In genomic region chr1:210321552-210321951, GRCh38 we compare ENCODE assay signal across 19 cellular contexts. TPM values are rescaled to one million over a fixed set of nuclear protein-coding genes. Genes with fewer than 3 reads are reported as not detected.
DNase-seq lines count a peak whose midpoint lies in the region; ATAC-seq, FAIRE-seq and TF ChIP-seq lines count a peak whose summit lies in the region.
"Had no signal": no experiment of that assay in that cellular context is flagged by ENCODE, and none has a peak within 500 bp of the region (broad histone marks: within the 10 kb centered on the region; RNA-seq: fewer than 3 reads in every experiment).

No MANE protein-coding gene starts in this region.

- H3K27me3 ChIP-seq in H1 (replicated peaks in 1 of 4; ENCODE audit: control insufficient read depth in 3 of 4, extremely low read depth in 1 of 4, insufficient read depth in 3 of 4, low read length in 3 of 4) (peaks cover 0 to 1% (median 0%) of the 10 kb centered on the region in 4 experiments; a peak in 1 of 7 replicates), neuronal stem cell (ENCODE audit: control insufficient read depth in 3 of 3, insufficient read depth in 3 of 3, low read depth in 1 of 3, low read length in 3 of 3) (no peaks in the 10 kb centered on the region), gastrocnemius medialis (no peaks in the 10 kb centered on the region)
- H3K27me3 ChIP-seq: pancreas had no signal

- H3K18ac ChIP-seq in H1 (ENCODE audit: extremely low read depth, low read length) (no peak overlapping the region), neuronal stem cell (ENCODE audit: low read length) (no peak overlapping the region)

- no peak for TF ChIP-seq CTCF in H1 (IDR thresholded peaks at IDR 0.05; ENCODE audit: control extremely low read depth in 1 of 3, insufficient read depth in 1 of 3, low read depth in 1 of 3, low read length in 3 of 3)
- no peak for TF ChIP-seq CTCF in gastrocnemius medialis (IDR thresholded peaks at IDR 0.05 in 4 of 5, conservative IDR thresholded peaks at IDR 0.05 in 1 of 5)
- TF ChIP-seq CTCF in mucosa of descending colon (IDR thresholded peaks at IDR 0.05) = no peak

- H2AK5ac ChIP-seq in H1 (ENCODE audit: low read depth, low read length) (no peak overlapping the region), neuronal stem cell (ENCODE audit: low read depth, low read length) (no peak overlapping the region)

- CTCF ChIA-PET in H1 (lab: Charles Lee; ENCODE audit: partially characterized antibody) = interaction anchor here (0.6 to 1.2 kb wide), 2 partner anchors 48 to 53 kb away, joined by 3 read pairs; no protein-coding TSS in a partner anchor

- no peaks in the 10 kb centered on the region for H3K79me2 ChIP-seq in H1 (ENCODE audit: control insufficient read depth in 1 of 2, insufficient read depth in 2 of 2, low read length in 2 of 2)

- POLR2A ChIA-PET in H1 (lab: Charles Lee; ENCODE audit: partially characterized antibody) = no interaction called here

- H2BK20ac ChIP-seq in H1 (ENCODE audit: low read length) = no peak overlapping the region

- H4K20me1 ChIP-seq in H1 (replicated peaks in 1 of 2; ENCODE audit: control insufficient read depth in 1 of 2, insufficient read depth in 2 of 2, low read length in 2 of 2) = no peaks in the 10 kb centered on the region

- H2AFZ ChIP-seq in H1 (ENCODE audit: low read length) (peak overlapping the region; percentile 71; the same call in 1 of the 2 replicates), neuronal stem cell (ENCODE audit: low read length) (peak overlapping the region; percentile 40)

- H3K36me3 ChIP-seq in H1 (ENCODE audit: control insufficient read depth in 2 of 4, insufficient read depth in 4 of 4, low read length in 3 of 4) (no peaks in the 10 kb centered on the region), neuronal stem cell (replicated peaks in 1 of 2; ENCODE audit: control insufficient read depth in 2 of 2, insufficient read depth in 2 of 2, low read length in 2 of 2) (no peaks in the 10 kb centered on the region), gastrocnemius medialis (no peaks in the 10 kb centered on the region), mucosa of descending colon (ENCODE audit: low read depth) (no peaks in the 10 kb centered on the region)
- H3K36me3 ChIP-seq: brain microvascular endothelial cell, pancreas had no signal

- no peaks in the 10 kb centered on the region for H3K79me1 ChIP-seq in H1 (ENCODE audit: low read depth, low read length)
- no peaks in the 10 kb centered on the region for H3K79me1 ChIP-seq in neuronal stem cell (ENCODE audit: low read depth, low read length)

- DNase-seq in EH (ENCODE audit: low read depth) (peak; percentile 36), RPMI7951 (ENCODE audit: low read depth) (peak; percentile 58), H1 (ENCODE audit: low read depth in 1 of 2, low spot score in 2 of 2) (no peak), neuronal stem cell (ENCODE audit: low spot score) (no peak), gastrocnemius medialis (no peak), mucosa of descending colon (no peak), caudate nucleus (lab: John Stamatoyannopoulos, UW) (no peak)
- DNase-seq: activated CD8-positive, alpha-beta memory T cell treated with anti-CD3 and anti-CD28 coated beads, Interleukin-2, amount 50 U/mL, for 4 hours; activated naive CD8-positive, alpha-beta T cell treated with anti-CD3 and anti-CD28 coated beads, Interleukin-2, amount 50 U/mL, for 24 hours; brain microvascular endothelial cell; cortex of kidney; H9; naive B cell; NCI-H1092; pancreas; SIG-M5 had no signal

- intact Hi-C loops in gastrocnemius medialis (cut with DNase I; ENCODE audit: low total_unique reads) (no loop called here), mucosa of descending colon (cut with DNase I, micrococcal nuclease) (no loop called here)

- no peak for TF ChIP-seq EP300 in H1 (IDR thresholded peaks at IDR 0.05; ENCODE audit: borderline replicate concordance in 1 of 2, low read depth in 2 of 2, low read length in 2 of 2)

- H3K23ac ChIP-seq in H1 (ENCODE audit: insufficient read length) = no peak overlapping the region
- no peak overlapping the region for H3K23ac ChIP-seq in neuronal stem cell (ENCODE audit: low read depth, low read length, poor library complexity)

- H4K8ac ChIP-seq in H1 (ENCODE audit: extremely low read depth, insufficient read depth, low read length) (no peak overlapping the region), neuronal stem cell (ENCODE audit: low read depth, low read length) (no peak overlapping the region)

- ATAC-seq in gastrocnemius medialis (no peak), mucosa of descending colon (no peak)
- ATAC-seq: activated naive CD8-positive, alpha-beta T cell treated with anti-CD3 and anti-CD28 coated beads, Interleukin-2, amount 50 U/mL, for 24 hours; pancreas; sciatic nerve had no signal

- no peak for FAIRE-seq in H1 (lab: Jason Lieb, UNC)
- FAIRE-seq: endometrium, GM12891, pancreas had no signal

- no peak overlapping the region for H2BK120ac ChIP-seq in H1 (replicated peaks; ENCODE audit: low read depth, low read length)
- no peak overlapping the region for H2BK120ac ChIP-seq in neuronal stem cell (ENCODE audit: low read depth, low read length)

- no peak overlapping the region for H3K4ac ChIP-seq in H1 (replicated peaks; ENCODE audit: insufficient read length, low read depth, low read length)
- no peak overlapping the region for H3K4ac ChIP-seq in neuronal stem cell (ENCODE audit: low read length)

- H3K27ac ChIP-seq in H1 (ENCODE audit: low read depth, low read length) (no peak overlapping the region), neuronal stem cell (replicated peaks; ENCODE audit: low read length) (no peak overlapping the region), gastrocnemius medialis (no peak overlapping the region), caudate nucleus (ENCODE audit: low read depth, low read length) (no peak overlapping the region)
- H3K27ac ChIP-seq: brain microvascular endothelial cell, pancreas had no signal

- H2BK15ac ChIP-seq in H1 (ENCODE audit: low read length) (no peak overlapping the region), neuronal stem cell (ENCODE audit: low read length) (no peak overlapping the region)

- H2BK5ac ChIP-seq in H1 (ENCODE audit: low read depth, low read length) (peak overlapping the region; percentile 60; the same call in 1 of the 2 replicates), neuronal stem cell (ENCODE audit: low read length) (no peak overlapping the region)

- no peaks in the 10 kb centered on the region for H3K9me3 ChIP-seq in H1 (ENCODE audit: insufficient read depth in 2 of 2, low read depth in 1 of 2, low read length in 1 of 2)
- peaks cover 3 to 7% of the 10 kb centered on the region in 2 donors for H3K9me3 ChIP-seq in neuronal stem cell (replicated peaks in 1 of 2; ENCODE audit: control insufficient read depth in 2 of 2, insufficient read depth in 1 of 2, low read depth in 1 of 2, low read length in 2 of 2)
- no peaks in the 10 kb centered on the region for H3K9me3 ChIP-seq in gastrocnemius medialis
- no peaks in the 10 kb centered on the region for H3K9me3 ChIP-seq in mucosa of descending colon
- H3K9me3 ChIP-seq: pancreas had no signal

- H3K4me1 ChIP-seq in H1 (replicated peaks in 1 of 4; ENCODE audit: control insufficient read depth in 3 of 4, insufficient read depth in 4 of 4, low read length in 3 of 4) (no peaks in the 10 kb centered on the region), neuronal stem cell (ENCODE audit: control insufficient read depth in 2 of 2, insufficient read depth in 1 of 2, low read depth in 1 of 2, low read length in 2 of 2) (peaks cover 0 to 5% of the 10 kb centered on the region in 2 donors), gastrocnemius medialis (no peaks in the 10 kb centered on the region), mucosa of descending colon (ENCODE audit: low read depth) (no peaks in the 10 kb centered on the region)
- H3K4me1 ChIP-seq: pancreas had no signal

- H4K5ac ChIP-seq in H1 (ENCODE audit: insufficient read length, low read depth, low read length) = no peak overlapping the region

- in situ Hi-C loops in gastrocnemius medialis (cut with MboI; ENCODE audit: low sequenced_read_pairs in 4 of 4) = loop anchor here (25.0 kb wide), 1 partner anchor 459 kb away; no protein-coding TSS in a partner anchor

- no peak overlapping the region for H3K4me2 ChIP-seq in H1 (ENCODE audit: insufficient read depth in 1 of 2, low read depth in 2 of 2, low read length in 2 of 2)
- no peak overlapping the region for H3K4me2 ChIP-seq in neuronal stem cell (ENCODE audit: insufficient read depth, low read length, poor library complexity, severe bottlenecking)

- H2BK12ac ChIP-seq in H1 (ENCODE audit: low read depth, low read length) (no peak overlapping the region), neuronal stem cell (ENCODE audit: low read length) (no peak overlapping the region)

- WGBS in H1 (ENCODE audit: extremely low coverage in 1 of 2, insufficient coverage in 1 of 2, insufficient read length in 1 of 2, insufficient replicate concordance in 2 of 2, low coverage in 1 of 2, low lambda C conversion rate in 2 of 2, missing lambda C conversion rate in 1 of 2), 2 experiments = 90% methylated on average over 8 of the region's 8 CpGs; no CpG with 5 or more reads in 1 of the 2 experiments
- no CpG with 5 or more reads among the region's 8 CpGs for WGBS in neuronal stem cell (ENCODE audit: extremely low coverage in 2 of 2, insufficient read length in 2 of 2, insufficient replicate concordance in 1 of 2), 2 donors

- H3K14ac ChIP-seq in H1 (ENCODE audit: insufficient read length) (no peak overlapping the region), neuronal stem cell (ENCODE audit: low read length) (no peak overlapping the region)

- no peaks in the 10 kb centered on the region for H3K23me2 ChIP-seq in H1 (ENCODE audit: low read depth, low read length)

- no peak for TF ChIP-seq RAD21 in H1 (IDR thresholded peaks at IDR 0.05 in 1 of 2, conservative IDR thresholded peaks at IDR 0.05 in 1 of 2; ENCODE audit: low read depth in 2 of 2, low read length in 2 of 2)

- H4K91ac ChIP-seq in H1 (replicated peaks; ENCODE audit: insufficient read length, low read length) (no peak overlapping the region), neuronal stem cell (ENCODE audit: low read depth, low read length, poor library complexity) (no peak overlapping the region)

- no peak overlapping the region for H3K4me3 ChIP-seq in H1 (ENCODE audit: extremely low read depth in 1 of 4, insufficient read depth in 2 of 4, low read depth in 3 of 4, low read length in 4 of 4)
- no peak overlapping the region for H3K4me3 ChIP-seq in neuronal stem cell (ENCODE audit: low read length in 2 of 2)
- H3K4me3 ChIP-seq in gastrocnemius medialis = no peak overlapping the region
- H3K4me3 ChIP-seq in mucosa of descending colon = no peak overlapping the region
- H3K4me3 ChIP-seq: pancreas had no signal

- TF ChIP-seq POLR2A in H1 (IDR thresholded peaks at IDR 0.05; ENCODE audit: control extremely low read depth in 1 of 2, low read depth in 2 of 2, low read length in 2 of 2) = no peak
- TF ChIP-seq POLR2A in gastrocnemius medialis (IDR thresholded peaks at IDR 0.05) = no peak

- H3K9ac ChIP-seq in H1 (replicated peaks in 1 of 4; ENCODE audit: extremely low read depth in 1 of 4, low read depth in 3 of 4, low read length in 3 of 4) = no peak overlapping the region
- H3K9ac ChIP-seq in neuronal stem cell (ENCODE audit: low read depth, low read length, poor library complexity) = no peak overlapping the region

- H3K56ac ChIP-seq in H1 (replicated peaks; ENCODE audit: insufficient read length, low read depth, low read length) = no peak overlapping the region

RNA-seq across cellular contexts. Expression of gene HHAT, which starts 7.2 kb away (rescaled TPM):
- total RNA-seq in RPMI7951 (2014; rRNA removed; shearing (Covaris generic)) = 3.1 and 4.2 TPM in 2 replicates
- total RNA-seq in H1 (2021; fragmentation: NEBNext Ultra II Directional; extraction: Animal tissue kit (Norgen Biotek cat#: 25700)) = 0.15 and 0.27 TPM in 2 replicates
- polyA plus RNA-seq in H1 (2011; rRNA removed) = 0.51 and 0.74 TPM in 2 replicates
- 0.28 TPM for polyA plus RNA-seq in H1 (2011; cell fraction: cytosol; rRNA removed)
- polyA plus RNA-seq in H1 (2011; cell fraction: nucleus; rRNA removed) = 0.43 TPM
- polyA plus RNA-seq in H1 (2012, experiment 1 of 2) = 0.16 to 0.32 TPM (median 0.17 TPM) in 4 replicates
- 0.17 TPM for polyA plus RNA-seq in H1 (2012, experiment 2 of 2)
- polyA plus RNA-seq in H1 (2013, experiment 1 of 2) = 0.18 TPM
- 0.18 TPM for polyA plus RNA-seq in H1 (2013, experiment 2 of 2)
- 0.50 and 1.2 TPM in 2 replicates for polyA minus RNA-seq in H1 (2011; rRNA and poly(A)+ RNA removed)
- not detected for polyA minus RNA-seq in H1 (2011; cell fraction: cytosol; rRNA and poly(A)+ RNA removed)
- polyA minus RNA-seq in H1 (2011; cell fraction: nucleus; rRNA and poly(A)+ RNA removed) = 2.4 TPM
- 6.4 TPM for polyA plus RNA-seq in neuronal stem cell (2013, experiment 1 of 2)
- polyA plus RNA-seq in neuronal stem cell (2013, experiment 2 of 2) = 7.0 TPM
- total RNA-seq in gastrocnemius medialis = under 1 TPM in 3 of 4 donors, not detected in 1; 0.31 to 0.33 (median 0.33) TPM
- 1 to 10 TPM; 4.1 to 8.6 (median 5.9) TPM for total RNA-seq in mucosa of descending colon

Comparison
In these comparisons a context has a peak if more than half of its experiments do, and no peak if none do; other contexts are left out.
1. DNase-seq: peak in EH (single experiment) and RPMI7951 (single experiment); none in H1 (0 of 2), neuronal stem cell (single experiment), gastrocnemius medialis (0 of 2), mucosa of descending colon (0 of 3) and caudate nucleus (0 of 61).